23 cellular contexts compared by ENCODE assay signal in the genomic region with DNA sequence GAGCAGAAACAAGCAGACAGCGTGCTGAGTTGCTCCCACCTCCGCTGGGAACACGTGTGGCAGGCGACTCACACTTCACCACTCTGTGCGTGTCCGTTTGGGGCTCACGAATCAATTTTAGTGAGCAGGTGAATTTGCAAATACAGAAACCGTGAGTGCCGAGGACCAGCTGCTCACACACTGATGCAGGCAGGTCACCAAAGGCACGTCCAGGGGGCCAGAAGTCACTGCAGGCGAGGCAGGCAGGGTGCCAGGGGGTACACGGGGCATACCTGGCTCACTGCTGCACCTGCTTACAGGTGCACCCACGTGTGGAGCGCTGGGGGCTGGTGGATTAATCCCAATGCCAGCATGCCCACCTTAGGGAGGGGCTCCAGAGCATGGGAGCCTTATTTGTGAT.
DNase-seq lines count a peak whose midpoint lies in the region; ATAC-seq and TF ChIP-seq lines count a peak whose summit lies in the region.
"Had no signal": no experiment of that assay in that cellular context is flagged by ENCODE, and none has a peak within 500 bp of the region (broad histone marks: within the 10 kb centered on the region; RNA-seq: fewer than 3 reads in every experiment).

No MANE protein-coding gene starts in this region.

- H3K9me1 ChIP-seq in IMR-90 (ENCODE audit: insufficient read depth, low read length), result no peaks in the 10 kb centered on the region

- BruUV-seq in IMR-90 (replicated peaks; lab: Mats Ljungman, UMichigan), result no TSS peak

- no peak overlapping the region for H3K4me2 ChIP-seq in IMR-90 (ENCODE audit: low read depth, low read length)

- TF ChIP-seq RAD21 in IMR-90 (IDR thresholded peaks at IDR 0.05; ENCODE audit: low read length), result no peak

- ATAC-seq in IMR-90 (ENCODE audit: low read depth), result no peak

- H4K5ac ChIP-seq in IMR-90 (ENCODE audit: low read depth, low read length), result no peak overlapping the region

- H3K4me3 ChIP-seq in IMR-90 (ENCODE audit: insufficient read depth, low read depth, low read length), result no peak overlapping the region
- H3K4me3 ChIP-seq: HAP-1 had no signal

- no peaks in the 10 kb centered on the region for H3K9me3 Mint-ChIP-seq in activated T-cell treated with anti-CD3 and anti-CD28 coated beads, Interleukin-2, amount 50 U/mL, for 24 hours

- no peak overlapping the region for H3K14ac ChIP-seq in IMR-90 (replicated peaks; ENCODE audit: low read depth, low read length)

- H2AK5ac ChIP-seq in IMR-90 (ENCODE audit: low read depth, low read length), result no peak overlapping the region

- H3K4me3 Mint-ChIP-seq in activated T-cell treated with anti-CD3 and anti-CD28 coated beads, Interleukin-2, amount 50 U/mL, for 24 hours, result no peak overlapping the region

- H2AK9ac ChIP-seq in IMR-90 (replicated peaks; ENCODE audit: low read depth, low read length, poor library complexity), result peak overlapping the region; percentile 16

- POLR2A ChIA-PET in IMR-90 (lab: Charles Lee; ENCODE audit: unreplicated experiment) (no interaction called here), HEK293T (lab: Yijun Ruan, JAX) (no interaction called here)

- H3K56ac ChIP-seq in IMR-90 (ENCODE audit: extremely low read depth, insufficient read depth, low read length), result no peak overlapping the region

- H3K36me3 ChIP-seq in IMR-90 (ENCODE audit: control insufficient read depth, insufficient read depth, low read length), result peaks cover 54% of the 10 kb centered on the region
- H3K36me3 ChIP-seq: BE2C, HAP-1 had no signal

- no peaks in the 10 kb centered on the region for H3K36me3 Mint-ChIP-seq in activated T-cell treated with anti-CD3 and anti-CD28 coated beads, Interleukin-2, amount 50 U/mL, for 24 hours (ENCODE audit: low read depth)

- no peaks in the 10 kb centered on the region for H3K4me1 Mint-ChIP-seq in activated T-cell treated with anti-CD3 and anti-CD28 coated beads, Interleukin-2, amount 50 U/mL, for 24 hours (ENCODE audit: low read depth)

- no peak for TF ChIP-seq POLR2A in IMR-90 (IDR thresholded peaks at IDR 0.05; ENCODE audit: low read depth, low read length)

- CTCF ChIA-PET in IMR-90 (lab: Yijun Ruan, JAX), result no interaction called here
- CTCF ChIA-PET in HEK293T (lab: Yijun Ruan, JAX), result no interaction called here

- H4K20me1 ChIP-seq in IMR-90 (ENCODE audit: insufficient read depth, low read length), result no peaks in the 10 kb centered on the region

- no peak overlapping the region for H3K4ac ChIP-seq in IMR-90 (ENCODE audit: low read depth, low read length)

- no peak overlapping the region for H2AFZ ChIP-seq in IMR-90 (replicated peaks; ENCODE audit: low read length, poor library complexity)

- H3K23ac ChIP-seq in IMR-90 (ENCODE audit: low read depth, low read length), result no peak overlapping the region

- H4K8ac ChIP-seq in IMR-90 (ENCODE audit: low read depth in 2 of 2, low read length in 2 of 2), result no peak overlapping the region

- H2BK20ac ChIP-seq in IMR-90 (ENCODE audit: low read depth, low read length), result no peak overlapping the region

- no peaks in the 10 kb centered on the region for H3K79me1 ChIP-seq in IMR-90 (ENCODE audit: low read depth in 1 of 2, low read length in 2 of 2)

- no peak overlapping the region for H2BK5ac ChIP-seq in IMR-90 (ENCODE audit: low read depth, low read length, poor library complexity, severe bottlenecking)

- no peaks in the 10 kb centered on the region for H3K27me3 ChIP-seq in IMR-90 (ENCODE audit: control insufficient read depth, insufficient read depth, low read length)
- H3K27me3 ChIP-seq: BE2C had no signal

- intact Hi-C loops in IMR-90 (cut with micrococcal nuclease), result no loop called here
- intact Hi-C loops in posterior vena cava (cut with DNase I), result no loop called here

- WGBS in IMR-90 (ENCODE audit: extremely low coverage in 2 of 2, insufficient read length in 1 of 2), 2 experiments, result 91% methylated on average over 4 of the region's 14 CpGs; no CpG with 5 or more reads in 1 of the 2 experiments

- dilution Hi-C loops in IMR-90 (cut with HindIII; ENCODE audit: low sequenced_read_pairs, unreplicated experiment), result no loop called here

- DNase-seq in activated T-cell treated with anti-CD3 and anti-CD28 coated beads, Interleukin-2, amount 50 U/mL, for 24 hours, result peak; percentile 24
- no peak for DNase-seq in activated T-cell treated with anti-CD3 and anti-CD28 coated beads, Interleukin-2, amount 50 U/mL, for 1 hour
- no peak for DNase-seq in IMR-90
- DNase-seq in islet precursor cell, result peak; percentile 42
- peak; percentile 72 for DNase-seq in posterior vena cava (ENCODE audit: low spot score)
- DNase-seq in HEK293T (ENCODE audit: extremely low spot score), result no peak
- no peak for DNase-seq in SIG-M5 (lab: John Stamatoyannopoulos, UW)
- DNase-seq in NCI-H526 treated with DMSO at 0.1 percent for 48 hours (lab: John Stamatoyannopoulos, UW), result no peak
- DNase-seq: 8988T, ACHN, BE2C, Calu3, DMS79 treated with DMSO at 0.1 percent for 48 hours, GF-D8, GOT3, NCI-H1092, NCI-H1417 treated with DMSO at 0.1 percent for 48 hours, NCI-H1694 treated with DMSO at 0.1 percent for 48 hours, NCI-H2081, NCI-H2227 treated with DMSO at 0.1 percent for 48 hours, NCI-H510A, NCI-H748 treated with DMSO at 0.1 percent for 48 hours had no signal

- H3K9ac ChIP-seq in IMR-90 (ENCODE audit: low read depth, low read length), result no peak overlapping the region

- H2BK120ac ChIP-seq in IMR-90 (ENCODE audit: low read depth, low read length), result no peak overlapping the region

- H3K27me3 Mint-ChIP-seq in activated T-cell treated with anti-CD3 and anti-CD28 coated beads, Interleukin-2, amount 50 U/mL, for 24 hours, result no peaks in the 10 kb centered on the region

- TF ChIP-seq CTCF in IMR-90 (conservative IDR thresholded peaks at IDR 0.05; ENCODE audit: low read depth, low read length), result no peak

- no peaks in the 10 kb centered on the region for H3K9me3 ChIP-seq in IMR-90 (ENCODE audit: control insufficient read depth, insufficient read depth, low read length)
- H3K9me3 ChIP-seq: BE2C, HAP-1 had no signal

- no peak overlapping the region for H3K18ac ChIP-seq in IMR-90 (ENCODE audit: low read depth, low read length)

- in situ Hi-C loops in IMR-90 (cut with MboI; ENCODE audit: low sequenced_read_pairs), result no loop called here

- no peak overlapping the region for H2BK15ac ChIP-seq in IMR-90 (ENCODE audit: low read depth, low read length)

- no peak overlapping the region for H3K27ac ChIP-seq in IMR-90 (ENCODE audit: insufficient read depth, low read length)

- no peak overlapping the region for H3K27ac Mint-ChIP-seq in activated T-cell treated with anti-CD3 and anti-CD28 coated beads, Interleukin-2, amount 50 U/mL, for 24 hours

- no peak overlapping the region for H4K91ac ChIP-seq in IMR-90 (ENCODE audit: insufficient read depth, low read depth, low read length)

- H3K4me1 ChIP-seq in IMR-90 (ENCODE audit: control insufficient read depth, insufficient read depth, low read length), result no peaks in the 10 kb centered on the region
- H3K4me1 ChIP-seq: BE2C, HAP-1 had no signal

TF ChIP-seq in IMR-90, 13 proteins besides CTCF, POLR2A, EP300 and RAD21 (continues in another document):
- TF ChIP-seq FOS (IDR thresholded peaks at IDR 0.05; ENCODE audit: low read depth, low read length) (no peak), BHLHE40 (IDR thresholded peaks at IDR 0.05; ENCODE audit: low read depth, low read length) (no peak), ELK1 (IDR thresholded peaks at IDR 0.05; ENCODE audit: borderline replicate concordance, low read depth, low read length) (no peak), RFX5 (IDR thresholded peaks at IDR 0.05; ENCODE audit: low read depth, low read length) (no peak), CHD1 (IDR thresholded peaks at IDR 0.05; ENCODE audit: low read depth, low read length) (no peak)
- TF ChIP-seq, protein P1, sequence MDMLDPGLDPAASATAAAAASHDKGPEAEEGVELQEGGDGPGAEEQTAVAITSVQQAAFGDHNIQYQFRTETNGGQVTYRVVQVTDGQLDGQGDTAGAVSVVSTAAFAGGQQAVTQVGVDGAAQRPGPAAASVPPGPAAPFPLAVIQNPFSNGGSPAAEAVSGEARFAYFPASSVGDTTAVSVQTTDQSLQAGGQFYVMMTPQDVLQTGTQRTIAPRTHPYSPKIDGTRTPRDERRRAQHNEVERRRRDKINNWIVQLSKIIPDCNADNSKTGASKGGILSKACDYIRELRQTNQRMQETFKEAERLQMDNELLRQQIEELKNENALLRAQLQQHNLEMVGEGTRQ (IDR thresholded peaks at IDR 0.05; ENCODE audit: low read depth, low read length), result no peak

TF ChIP-seq in HEK293T, 16 proteins besides CTCF, POLR2A, EP300 and RAD21:
- TF ChIP-seq NFRKB (IDR thresholded peaks at IDR 0.05), result no peak
- no peak for TF ChIP-seq ELF4 (IDR thresholded peaks at IDR 0.05)
- no peak for TF ChIP-seq HDGF (IDR thresholded peaks at IDR 0.05; ENCODE audit: borderline replicate concordance)
- no peak for TF ChIP-seq BHLHE40 (IDR thresholded peaks at IDR 0.05; ENCODE audit: borderline replicate concordance)
- TF ChIP-seq ZNF384 (IDR thresholded peaks at IDR 0.05), result no peak
- TF ChIP-seq FOXM1 (IDR thresholded peaks at IDR 0.05; ENCODE audit: borderline replicate concordance), result no peak
- TF ChIP-seq CTBP1 (IDR thresholded peaks at IDR 0.05; ENCODE audit: borderline replicate concordance), result no peak
- no peak for TF ChIP-seq FOXK2 (IDR thresholded peaks at IDR 0.05)
- TF ChIP-seq FOXA1 (IDR thresholded peaks at IDR 0.05), result no peak
TF ChIP-seq in HEK293T: peak in this region for 0.

Comparison
In these comparisons a context has a peak if more than half of its experiments do, and no peak if none do; other contexts are left out.
1. DNase-seq: peak in activated T-cell treated with anti-CD3 and anti-CD28 coated beads, Interleukin-2, amount 50 U/mL, for 24 hours (single experiment), islet precursor cell (single experiment) and posterior vena cava (single experiment); none in activated T-cell treated with anti-CD3 and anti-CD28 coated beads, Interleukin-2, amount 50 U/mL, for 1 hour (single experiment), IMR-90 (single experiment), HEK293T (single experiment), SIG-M5 (single experiment) and NCI-H526 treated with DMSO at 0.1 percent for 48 hours (single experiment).